Comparison of ENCODE assay signal across 27 cellular contexts in the genomic region with DNA sequence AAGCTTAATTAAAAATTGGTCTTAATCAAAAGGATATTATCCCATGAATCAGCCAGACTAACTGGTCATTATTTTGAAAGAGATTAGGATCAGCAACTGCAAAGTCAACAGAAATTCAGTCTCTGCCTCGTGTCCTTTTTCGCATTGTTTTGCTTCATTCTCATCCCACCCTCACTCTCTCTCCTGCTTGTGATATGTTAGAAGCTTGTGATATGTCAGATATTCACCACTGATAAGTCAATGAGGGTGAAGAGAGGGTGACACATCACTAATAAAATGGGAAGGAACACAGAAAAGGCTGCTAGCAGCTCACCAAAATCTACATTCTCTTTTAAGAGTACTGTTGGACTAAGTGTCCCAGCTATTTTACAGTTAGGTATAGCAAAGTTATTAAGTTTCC.
DNase-seq lines count a peak whose midpoint lies in the region; ATAC-seq, FAIRE-seq and TF ChIP-seq lines count a peak whose summit lies in the region.
"Had no signal": no experiment of that assay in that cellular context is flagged by ENCODE, and none has a peak within 500 bp of the region (broad histone marks: within the 10 kb centered on the region; RNA-seq: fewer than 3 reads in every experiment).

No MANE protein-coding gene starts in this region.

- no peak overlapping the region for H2BK120ac ChIP-seq in IMR-90 (ENCODE audit: low read depth, low read length)

- no peak overlapping the region for H3K4me2 ChIP-seq in IMR-90 (ENCODE audit: low read depth, low read length)
- no peak overlapping the region for H3K4me2 ChIP-seq in astrocyte (ENCODE audit: low read length)
- H3K4me2 ChIP-seq: KMS-11 had no signal

- no peak for TF ChIP-seq POLR2A in IMR-90 (IDR thresholded peaks at IDR 0.05; ENCODE audit: low read depth, low read length)

- no peak overlapping the region for H2AK5ac ChIP-seq in IMR-90 (ENCODE audit: low read depth, low read length)

- H3K4me1 ChIP-seq in IMR-90 (ENCODE audit: control insufficient read depth, insufficient read depth, low read length) (no peaks in the 10 kb centered on the region; the same call in 1 of the 2 replicates), astrocyte (ENCODE audit: insufficient read depth, low read length) (no peaks in the 10 kb centered on the region)
- H3K4me1 ChIP-seq: lower lobe of right lung, prostate gland had no signal

- in situ Hi-C loops in IMR-90 (cut with MboI; ENCODE audit: low sequenced_read_pairs) = no loop called here

- no peak overlapping the region for H2BK20ac ChIP-seq in IMR-90 (ENCODE audit: low read depth, low read length)

- H3K27me3 Mint-ChIP-seq in astrocyte (ENCODE audit: low read depth, unreplicated experiment) (no peaks in the 10 kb centered on the region), osteocyte (ENCODE audit: unreplicated experiment) (no peaks in the 10 kb centered on the region)

- intact Hi-C loops in IMR-90 (cut with micrococcal nuclease) = no loop called here

- POLR2A ChIA-PET in IMR-90 (lab: Charles Lee; ENCODE audit: unreplicated experiment) = no interaction called here

- H3K4ac ChIP-seq in IMR-90 (ENCODE audit: low read depth, low read length) = no peak overlapping the region

- no peaks in the 10 kb centered on the region for H3K9me1 ChIP-seq in IMR-90 (ENCODE audit: insufficient read depth, low read length)

- no peak for ATAC-seq in IMR-90 (ENCODE audit: low read depth)
- ATAC-seq in stimulated activated effector memory CD8-positive, alpha-beta T cell treated with anti-CD3 and anti-CD28 coated beads, Interleukin-12 subunit alpha, Interleukin-12 subunit beta, amount 100 ng/mL, for 72 hours = no peak
- ATAC-seq: activated CD8-positive, alpha-beta memory T cell treated with anti-CD3 and anti-CD28 coated beads, Interleukin-2, amount 10 ng/mL, durations not matched to agents 7 days and 5 days; lower lobe of right lung; stimulated activated naive B cell treated with anti-CD40 and anti-IgM and Interleukin-4, amounts not matched to agents 10 μg/mL and 1 μg/mL and 100 μg/mL, for 72 hours had no signal

- no peaks in the 10 kb centered on the region for H4K20me1 ChIP-seq in IMR-90 (ENCODE audit: insufficient read depth, low read length)
- no peaks in the 10 kb centered on the region for H4K20me1 ChIP-seq in astrocyte (ENCODE audit: insufficient read depth, low read length)

- peaks cover 11% of the 10 kb centered on the region for H3K4me1 Mint-ChIP-seq in astrocyte (ENCODE audit: low read depth, unreplicated experiment)
- peaks cover 41% of the 10 kb centered on the region for H3K4me1 Mint-ChIP-seq in osteocyte (ENCODE audit: unreplicated experiment)
- H3K4me1 Mint-ChIP-seq in stimulated activated effector memory CD8-positive, alpha-beta T cell treated with anti-CD3 and anti-CD28 coated beads, Interleukin-12 subunit alpha, Interleukin-12 subunit beta, amount 100 ng/mL, for 72 hours = peaks cover 8% of the 10 kb centered on the region
- H3K4me1 Mint-ChIP-seq: activated CD8-positive, alpha-beta memory T cell treated with anti-CD3 and anti-CD28 coated beads, Interleukin-2, amount 10 ng/mL, durations not matched to agents 7 days and 5 days had no signal

- no peaks in the 10 kb centered on the region for H3K36me3 ChIP-seq in IMR-90 (ENCODE audit: control insufficient read depth, insufficient read depth, low read length)
- H3K36me3 ChIP-seq in astrocyte (ENCODE audit: insufficient read depth, low read length) = no peaks in the 10 kb centered on the region
- H3K36me3 ChIP-seq: lower lobe of right lung, prostate gland, suprapubic skin, vagina, WERI-Rb-1 had no signal

- no peak overlapping the region for H2AFZ ChIP-seq in IMR-90 (replicated peaks; ENCODE audit: low read length, poor library complexity)
- H2AFZ ChIP-seq in astrocyte (ENCODE audit: low read depth, low read length) = peak overlapping the region; percentile 58

- no peak overlapping the region for H2BK5ac ChIP-seq in IMR-90 (ENCODE audit: low read depth, low read length, poor library complexity, severe bottlenecking)

- TF ChIP-seq CTCF in IMR-90 (conservative IDR thresholded peaks at IDR 0.05; ENCODE audit: low read depth, low read length) (no peak), astrocyte (IDR thresholded peaks at IDR 0.05; ENCODE audit: insufficient read depth, low read depth, low read length) (no peak), osteocyte (IDR thresholded peaks at IDR 0.05) (no peak)

- H3K9me3 Mint-ChIP-seq in astrocyte (ENCODE audit: unreplicated experiment) (no peaks in the 10 kb centered on the region), osteocyte (ENCODE audit: unreplicated experiment) (peaks cover 5% of the 10 kb centered on the region)
- H3K9me3 Mint-ChIP-seq in stimulated activated effector memory CD8-positive, alpha-beta T cell treated with anti-CD3 and anti-CD28 coated beads, Interleukin-12 subunit alpha, Interleukin-12 subunit beta, amount 100 ng/mL, for 72 hours = no peaks in the 10 kb centered on the region
- H3K9me3 Mint-ChIP-seq: activated CD4-positive, alpha-beta T cell treated with anti-CD3 and anti-CD28 coated beads, Interleukin-2, amount 10 ng/mL, durations not matched to agents 24 days and 14 days; activated naive CD4-positive, alpha-beta T cell treated with anti-CD3 and anti-CD28 coated beads for 36 hours; stimulated activated naive B cell treated with anti-CD40 and anti-IgM and Interleukin-4, amounts not matched to agents 10 μg/mL and 1 μg/mL and 100 μg/mL, for 72 hours had no signal

- no peak for FAIRE-seq in astrocyte (lab: Jason Lieb, UNC)
- FAIRE-seq: endometrium, small intestine had no signal

- no TSS peak for BruUV-seq in IMR-90 (replicated peaks; lab: Mats Ljungman, UMichigan)

- no peak overlapping the region for H3K27ac Mint-ChIP-seq in astrocyte (ENCODE audit: unreplicated experiment)
- H3K27ac Mint-ChIP-seq in osteocyte (ENCODE audit: unreplicated experiment) = peak overlapping the region; percentile 35
- no peak overlapping the region for H3K27ac Mint-ChIP-seq in stimulated activated effector memory CD8-positive, alpha-beta T cell treated with anti-CD3 and anti-CD28 coated beads, Interleukin-12 subunit alpha, Interleukin-12 subunit beta, amount 100 ng/mL, for 72 hours
- H3K27ac Mint-ChIP-seq: activated CD4-positive, alpha-beta T cell treated with anti-CD3 and anti-CD28 coated beads, Interleukin-2, amount 10 ng/mL, durations not matched to agents 24 days and 14 days; activated CD8-positive, alpha-beta memory T cell treated with anti-CD3 and anti-CD28 coated beads, Interleukin-2, amount 10 ng/mL, durations not matched to agents 7 days and 5 days; activated naive CD4-positive, alpha-beta T cell treated with anti-CD3 and anti-CD28 coated beads for 36 hours; stimulated activated naive B cell treated with anti-CD40 and anti-IgM and Interleukin-4, amounts not matched to agents 10 μg/mL and 1 μg/mL and 100 μg/mL, for 72 hours had no signal

- no peak overlapping the region for H4K91ac ChIP-seq in IMR-90 (ENCODE audit: insufficient read depth, low read depth, low read length)

- no peaks in the 10 kb centered on the region for H3K27me3 ChIP-seq in IMR-90 (ENCODE audit: control insufficient read depth, insufficient read depth, low read length)
- no peaks in the 10 kb centered on the region for H3K27me3 ChIP-seq in astrocyte (ENCODE audit: insufficient read depth, low read length)
- H3K27me3 ChIP-seq: suprapubic skin, vagina had no signal

- peaks cover 2% of the 10 kb centered on the region for H3K36me3 Mint-ChIP-seq in astrocyte (ENCODE audit: low read depth, unreplicated experiment)
- no peaks in the 10 kb centered on the region for H3K36me3 Mint-ChIP-seq in osteocyte (ENCODE audit: unreplicated experiment)
- H3K36me3 Mint-ChIP-seq in stimulated activated effector memory CD8-positive, alpha-beta T cell treated with anti-CD3 and anti-CD28 coated beads, Interleukin-12 subunit alpha, Interleukin-12 subunit beta, amount 100 ng/mL, for 72 hours = no peaks in the 10 kb centered on the region
- H3K36me3 Mint-ChIP-seq: activated CD8-positive, alpha-beta memory T cell treated with anti-CD3 and anti-CD28 coated beads, Interleukin-2, amount 10 ng/mL, durations not matched to agents 7 days and 5 days; stimulated activated naive B cell treated with anti-CD40 and anti-IgM and Interleukin-4, amounts not matched to agents 10 μg/mL and 1 μg/mL and 100 μg/mL, for 72 hours had no signal

- dilution Hi-C loops in IMR-90 (cut with HindIII; ENCODE audit: low sequenced_read_pairs, unreplicated experiment) = no loop called here

- no peak overlapping the region for H4K5ac ChIP-seq in IMR-90 (ENCODE audit: low read depth, low read length)

- peak overlapping the region; percentile 20; the same call in 1 of the 2 replicates for H3K14ac ChIP-seq in IMR-90 (replicated peaks; ENCODE audit: low read depth, low read length)

- CTCF ChIA-PET in IMR-90 (lab: Yijun Ruan, JAX) = no interaction called here

- H3K9ac ChIP-seq in IMR-90 (ENCODE audit: low read depth, low read length) (no peak overlapping the region), astrocyte (ENCODE audit: low read length) (no peak overlapping the region)
- H3K9ac ChIP-seq: KMS-11 had no signal

- H3K4me3 ChIP-seq in IMR-90 (ENCODE audit: insufficient read depth, low read depth, low read length) = no peak overlapping the region
- H3K4me3 ChIP-seq in astrocyte (ENCODE audit: insufficient read depth, low read depth, low read length) = no peak overlapping the region
- H3K4me3 ChIP-seq: lower lobe of right lung, prostate gland, suprapubic skin, vagina had no signal

- no peak overlapping the region for H3K56ac ChIP-seq in IMR-90 (ENCODE audit: extremely low read depth, insufficient read depth, low read length)

- H4K8ac ChIP-seq in IMR-90 (ENCODE audit: low read depth in 2 of 2, low read length in 2 of 2) = no peak overlapping the region

- no peaks in the 10 kb centered on the region for H3K79me2 ChIP-seq in astrocyte (ENCODE audit: insufficient read depth, low read length)

- TF ChIP-seq RAD21 in IMR-90 (IDR thresholded peaks at IDR 0.05; ENCODE audit: low read length) = no peak

- no peak overlapping the region for H2AK9ac ChIP-seq in IMR-90 (replicated peaks; ENCODE audit: low read depth, low read length, poor library complexity)

- H3K27ac ChIP-seq in IMR-90 (ENCODE audit: insufficient read depth, low read length) (no peak overlapping the region), astrocyte (ENCODE audit: low read depth, low read length) (no peak overlapping the region)
- H3K27ac ChIP-seq: KMS-11, lower lobe of right lung, prostate gland, suprapubic skin, vagina, WERI-Rb-1 had no signal

- DNase-seq in EL (peak; percentile 37), IMR-90 (no peak), astrocyte (ENCODE audit: low read depth) (no peak), osteocyte (ENCODE audit: extremely low spot score, unreplicated experiment) (no peak), germinal center (ENCODE audit: low spot score) (no peak), NCI-H2227 treated with DMSO at 0.1 percent for 48 hours (lab: John Stamatoyannopoulos, UW) (no peak)
- no peak for DNase-seq in stimulated activated CD4-positive, alpha-beta T cell treated with anti-CD3 and anti-CD28 coated beads, Interleukin-2, amount 100 ng/mL, for 24 hours
- no peak for DNase-seq in stimulated activated effector memory CD8-positive, alpha-beta T cell treated with anti-CD3 and anti-CD28 coated beads, Interleukin-12 subunit alpha, Interleukin-12 subunit beta, amount 100 ng/mL, for 72 hours (ENCODE audit: low spot score in 2 of 2)
- DNase-seq: activated CD4-positive, alpha-beta T cell treated with anti-CD3 and anti-CD28 coated beads, Interleukin-2, amount 10 ng/mL, durations not matched to agents 24 days and 14 days; activated CD8-positive, alpha-beta memory T cell treated with anti-CD3 and anti-CD28 coated beads, Interleukin-2, amount 10 ng/mL, durations not matched to agents 7 days and 5 days; activated naive CD4-positive, alpha-beta T cell treated with anti-CD3 and anti-CD28 coated beads for 36 hours; amniotic stem cell; C1 segment of cervical spinal cord; Calu3; lower lobe of right lung; MV-4-11; NCI-H1694 treated with DMSO at 0.1 percent for 48 hours; NCI-H526 treated with DMSO at 0.1 percent for 48 hours; small intestine; stimulated activated naive B cell treated with anti-CD40 and anti-IgM and Interleukin-4, amounts not matched to agents 10 μg/mL and 1 μg/mL and 100 μg/mL, for 72 hours; T-helper 9 cell; WERI-Rb-1 had no signal

- H3K4me3 Mint-ChIP-seq in astrocyte (ENCODE audit: unreplicated experiment) = no peak overlapping the region
- H3K4me3 Mint-ChIP-seq in osteocyte (ENCODE audit: unreplicated experiment) = no peak overlapping the region
- no peak overlapping the region for H3K4me3 Mint-ChIP-seq in stimulated activated effector memory CD8-positive, alpha-beta T cell treated with anti-CD3 and anti-CD28 coated beads, Interleukin-12 subunit alpha, Interleukin-12 subunit beta, amount 100 ng/mL, for 72 hours
- H3K4me3 Mint-ChIP-seq: activated CD4-positive, alpha-beta T cell treated with anti-CD3 and anti-CD28 coated beads, Interleukin-2, amount 10 ng/mL, durations not matched to agents 24 days and 14 days; activated CD8-positive, alpha-beta memory T cell treated with anti-CD3 and anti-CD28 coated beads, Interleukin-2, amount 10 ng/mL, durations not matched to agents 7 days and 5 days; activated naive CD4-positive, alpha-beta T cell treated with anti-CD3 and anti-CD28 coated beads for 36 hours; stimulated activated naive B cell treated with anti-CD40 and anti-IgM and Interleukin-4, amounts not matched to agents 10 μg/mL and 1 μg/mL and 100 μg/mL, for 72 hours had no signal

- H3K9me3 ChIP-seq in IMR-90 (ENCODE audit: control insufficient read depth, insufficient read depth, low read length) = no peaks in the 10 kb centered on the region
- H3K9me3 ChIP-seq in astrocyte (ENCODE audit: insufficient read depth, low read depth, low read length) = no peaks in the 10 kb centered on the region
- H3K9me3 ChIP-seq: lower lobe of right lung, prostate gland, suprapubic skin, vagina had no signal

- no peaks in the 10 kb centered on the region for H3K79me1 ChIP-seq in IMR-90 (ENCODE audit: low read depth in 1 of 2, low read length in 2 of 2)

- H3K23ac ChIP-seq in IMR-90 (ENCODE audit: low read depth, low read length) = no peak overlapping the region

- peak overlapping the region; percentile 95; the same call in 1 of the 2 replicates for H3K18ac ChIP-seq in IMR-90 (ENCODE audit: low read depth, low read length)

- WGBS in IMR-90 (ENCODE audit: extremely low coverage in 2 of 2, insufficient read length in 1 of 2), 2 experiments = no CpG with 5 or more reads among the region's 2 CpGs

- no peak overlapping the region for H2BK15ac ChIP-seq in IMR-90 (ENCODE audit: low read depth, low read length)
